11 cellular contexts compared by ENCODE assay signal in genomic region chr1:172398193-172398592, GRCh38. TPM values are rescaled to one million over a fixed set of nuclear protein-coding genes. Genes with fewer than 3 reads are reported as not detected.
DNase-seq lines count a peak whose midpoint lies in the region; ATAC-seq and TF ChIP-seq lines count a peak whose summit lies in the region.
"Had no signal": no experiment of that assay in that cellular context is flagged by ENCODE, and none has a peak within 500 bp of the region (broad histone marks: within the 10 kb centered on the region; RNA-seq: fewer than 3 reads in every experiment).

No MANE protein-coding gene starts in this region.

- H3K4me3 ChIP-seq in muscle layer of colon (ENCODE audit: low read depth in 1 of 2, low read length in 2 of 2) (no peak overlapping the region), transverse colon (no peak overlapping the region)
- H3K4me3 ChIP-seq: cardiac muscle cell had no signal

- CTCF ChIA-PET in HEK293T (lab: Yijun Ruan, JAX): interaction anchor here (0.6 kb wide), 1 partner anchor 359 kb away, joined by 3 read pairs; no protein-coding TSS in a partner anchor

- H3K27me3 Mint-ChIP-seq in activated T-cell treated with anti-CD3 and anti-CD28 coated beads, Interleukin-2, amount 50 U/mL, for 72 hours (ENCODE audit: low read depth): no peaks in the 10 kb centered on the region
- no peaks in the 10 kb centered on the region for H3K27me3 Mint-ChIP-seq in activated T-cell treated with anti-CD3 and anti-CD28 coated beads, Interleukin-2, amount 50 U/mL, for 4 hours (ENCODE audit: low read depth)
- H3K27me3 Mint-ChIP-seq in chondrocyte (ENCODE audit: low read depth): no peaks in the 10 kb centered on the region

- H3K36me3 ChIP-seq in muscle layer of colon (ENCODE audit: insufficient read depth, low read length) (no peaks in the 10 kb centered on the region), transverse colon (no peaks in the 10 kb centered on the region)
- H3K36me3 ChIP-seq: cardiac muscle cell had no signal

- intact Hi-C loops in transverse colon (cut with DNase I; ENCODE audit: low total_unique reads): loop anchor here (2.0 to 5.0 kb wide), 2 partner anchors 39 to 256 kb away; no protein-coding TSS in a partner anchor

- H3K9me3 Mint-ChIP-seq in activated T-cell treated with anti-CD3 and anti-CD28 coated beads, Interleukin-2, amount 50 U/mL, for 72 hours: no peaks in the 10 kb centered on the region
- H3K9me3 Mint-ChIP-seq in activated T-cell treated with anti-CD3 and anti-CD28 coated beads, Interleukin-2, amount 50 U/mL, for 4 hours: no peaks in the 10 kb centered on the region
- H3K9me3 Mint-ChIP-seq in chondrocyte (ENCODE audit: low read depth): no peaks in the 10 kb centered on the region

- peak overlapping the region; percentile 29 for H3K27ac ChIP-seq in muscle layer of colon (ENCODE audit: low read depth, low read length)
- peak overlapping the region; percentile 52 to 74 (median 70) for H3K27ac ChIP-seq in transverse colon
- H3K27ac ChIP-seq: cardiac muscle cell had no signal

- no peak for ATAC-seq in activated T-cell treated with anti-CD3 and anti-CD28 coated beads, Interleukin-2, amount 50 U/mL, for 72 hours (replicated peaks in 1 of 2)
- ATAC-seq in activated T-cell treated with anti-CD3 and anti-CD28 coated beads, Interleukin-2, amount 50 U/mL, for 4 hours: no peak
- no peak for ATAC-seq in GM19397 (IDR thresholded peaks at IDR 0.05; ENCODE audit: unreplicated experiment)

- peaks cover 0 to 2% of the 10 kb centered on the region in 2 donors for H3K36me3 Mint-ChIP-seq in activated T-cell treated with anti-CD3 and anti-CD28 coated beads, Interleukin-2, amount 50 U/mL, for 72 hours (ENCODE audit: insufficient read depth in 2 of 2)
- H3K36me3 Mint-ChIP-seq in activated T-cell treated with anti-CD3 and anti-CD28 coated beads, Interleukin-2, amount 50 U/mL, for 4 hours (ENCODE audit: insufficient read depth): no peaks in the 10 kb centered on the region
- H3K36me3 Mint-ChIP-seq in chondrocyte (ENCODE audit: low read depth): peaks cover 7% of the 10 kb centered on the region

- WGBS in transverse colon (ENCODE audit: low coverage in 1 of 2), 2 donors: 29 to 35% methylated on average over 2 of the region's 2 CpGs

- H3K4me1 ChIP-seq in muscle layer of colon (ENCODE audit: insufficient read depth, low read length): peaks cover 63% of the 10 kb centered on the region
- peaks cover 21 to 55% (median 39%) of the 10 kb centered on the region in 4 donors for H3K4me1 ChIP-seq in transverse colon

- POLR2A ChIA-PET in HEK293T (lab: Yijun Ruan, JAX): no interaction called here

- no peak for TF ChIP-seq CTCF in chondrocyte (IDR thresholded peaks at IDR 0.05)
- no peak for TF ChIP-seq CTCF in transverse colon (IDR thresholded peaks at IDR 0.05)

- H3K27me3 ChIP-seq in muscle layer of colon (ENCODE audit: control insufficient read depth in 1 of 2, insufficient read depth in 2 of 2, low read length in 2 of 2) (no peaks in the 10 kb centered on the region), transverse colon (no peaks in the 10 kb centered on the region)
- H3K27me3 ChIP-seq: cardiac muscle cell had no signal

- H3K9me3 ChIP-seq in muscle layer of colon (ENCODE audit: low read length) (no peaks in the 10 kb centered on the region), transverse colon (no peaks in the 10 kb centered on the region)

- no peak overlapping the region for H3K9ac ChIP-seq in muscle layer of colon (ENCODE audit: low read length)

- no peak for TF ChIP-seq POLR2A in transverse colon (IDR thresholded peaks at IDR 0.05)

- no peak for DNase-seq in activated T-cell treated with anti-CD3 and anti-CD28 coated beads, Interleukin-2, amount 50 U/mL, for 72 hours
- DNase-seq in activated T-cell treated with anti-CD3 and anti-CD28 coated beads, Interleukin-2, amount 50 U/mL, for 4 hours: no peak
- no peak for DNase-seq in chondrocyte (ENCODE audit: low spot score)
- no peak for DNase-seq in transverse colon
- DNase-seq in NCI-H146 treated with DMSO at 0.1 percent for 48 hours (lab: John Stamatoyannopoulos, UW; ENCODE audit: unreplicated experiment): no peak
- no peak for DNase-seq in HEK293T (ENCODE audit: extremely low spot score)
- DNase-seq: GF-D8 had no signal

- peak overlapping the region in 1 of 2 donors; percentile 36 for H3K4me3 Mint-ChIP-seq in activated T-cell treated with anti-CD3 and anti-CD28 coated beads, Interleukin-2, amount 50 U/mL, for 72 hours
- no peak overlapping the region for H3K4me3 Mint-ChIP-seq in activated T-cell treated with anti-CD3 and anti-CD28 coated beads, Interleukin-2, amount 50 U/mL, for 4 hours
- H3K4me3 Mint-ChIP-seq in chondrocyte (ENCODE audit: unreplicated experiment): no peak overlapping the region

- no peak for TF ChIP-seq EP300 in transverse colon (IDR thresholded peaks at IDR 0.05; ENCODE audit: low read depth)

- peak overlapping the region; percentile 71 for H3K27ac Mint-ChIP-seq in activated T-cell treated with anti-CD3 and anti-CD28 coated beads, Interleukin-2, amount 50 U/mL, for 72 hours
- peak overlapping the region; percentile 96 for H3K27ac Mint-ChIP-seq in chondrocyte (ENCODE audit: unreplicated experiment)

- H3K4me1 Mint-ChIP-seq in activated T-cell treated with anti-CD3 and anti-CD28 coated beads, Interleukin-2, amount 50 U/mL, for 72 hours (ENCODE audit: low read depth): peaks cover 81% of the 10 kb centered on the region
- peaks cover 78% of the 10 kb centered on the region for H3K4me1 Mint-ChIP-seq in activated T-cell treated with anti-CD3 and anti-CD28 coated beads, Interleukin-2, amount 50 U/mL, for 4 hours (ENCODE audit: low read depth)
- peaks cover 92% of the 10 kb centered on the region for H3K4me1 Mint-ChIP-seq in chondrocyte (ENCODE audit: low read depth)

- in situ Hi-C loops in transverse colon (cut with MboI; ENCODE audit: low pct_ligation_motif_present in 1 of 4, low pct_unique_long_range_greater_than_20kb in 1 of 4, low sequenced_read_pairs in 3 of 4): loop anchor here in 1 of 4 donors (25.0 kb wide), 1 partner anchor 211 kb away; no protein-coding TSS in a partner anchor

TF ChIP-seq in HEK293T, 16 proteins besides CTCF, POLR2A, EP300 and RAD21:
- TF ChIP-seq PKNOX1 (IDR thresholded peaks at IDR 0.05) (no peak), BHLHE40 (IDR thresholded peaks at IDR 0.05; ENCODE audit: borderline replicate concordance) (no peak), SUZ12 (IDR thresholded peaks at IDR 0.05) (no peak), NFRKB (IDR thresholded peaks at IDR 0.05) (no peak), FOXM1 (IDR thresholded peaks at IDR 0.05; ENCODE audit: borderline replicate concordance) (no peak), ZNF384 (IDR thresholded peaks at IDR 0.05) (no peak), ELF4 (IDR thresholded peaks at IDR 0.05) (no peak), CTBP1 (IDR thresholded peaks at IDR 0.05; ENCODE audit: borderline replicate concordance) (no peak), FOXA1 (IDR thresholded peaks at IDR 0.05) (no peak), L3MBTL2 (conservative IDR thresholded peaks at IDR 0.05) (no peak), SP1 (IDR thresholded peaks at IDR 0.05) (no peak), LEF1 (IDR thresholded peaks at IDR 0.05; ENCODE audit: borderline replicate concordance) (no peak), HDGF (IDR thresholded peaks at IDR 0.05; ENCODE audit: borderline replicate concordance) (no peak), FOXK2 (IDR thresholded peaks at IDR 0.05) (no peak), TARDBP (IDR thresholded peaks at IDR 0.05) (no peak), ARNT (IDR thresholded peaks at IDR 0.05) (no peak)
TF ChIP-seq in HEK293T: peak in this region for 0.

RNA-seq across cellular contexts. Expression of gene C1orf105, which starts 22.3 kb away (rescaled TPM):
- not detected for total RNA-seq in activated T-cell treated with anti-CD3 and anti-CD28 coated beads, Interleukin-2, amount 50 U/mL, for 72 hours
- total RNA-seq in activated T-cell treated with anti-CD3 and anti-CD28 coated beads, Interleukin-2, amount 50 U/mL, for 4 hours: not detected
- total RNA-seq in chondrocyte (not detected in 3 replicates), transverse colon (not detected)
- total RNA-seq: SK-MEL-5 had no signal

RNA-seq across cellular contexts. Expression of gene PIGC, which starts 45.7 kb away (rescaled TPM):
- total RNA-seq in activated T-cell treated with anti-CD3 and anti-CD28 coated beads, Interleukin-2, amount 50 U/mL, for 72 hours: 10 to 100 TPM; 31.4 to 32.7 TPM
- total RNA-seq in activated T-cell treated with anti-CD3 and anti-CD28 coated beads, Interleukin-2, amount 50 U/mL, for 4 hours: 10 to 100 TPM; 16.8 to 19.1 (median 17.8) TPM
- total RNA-seq in chondrocyte (20.9 to 22.0 TPM (median 21.7 TPM) in 3 replicates), transverse colon (10 to 100 TPM in 3 of 4 donors, 1 to 10 TPM in 1; 9.8 to 43.8 (median 22.8) TPM)
